ENCODE assay signal across 8 cellular contexts in the genomic region with DNA sequence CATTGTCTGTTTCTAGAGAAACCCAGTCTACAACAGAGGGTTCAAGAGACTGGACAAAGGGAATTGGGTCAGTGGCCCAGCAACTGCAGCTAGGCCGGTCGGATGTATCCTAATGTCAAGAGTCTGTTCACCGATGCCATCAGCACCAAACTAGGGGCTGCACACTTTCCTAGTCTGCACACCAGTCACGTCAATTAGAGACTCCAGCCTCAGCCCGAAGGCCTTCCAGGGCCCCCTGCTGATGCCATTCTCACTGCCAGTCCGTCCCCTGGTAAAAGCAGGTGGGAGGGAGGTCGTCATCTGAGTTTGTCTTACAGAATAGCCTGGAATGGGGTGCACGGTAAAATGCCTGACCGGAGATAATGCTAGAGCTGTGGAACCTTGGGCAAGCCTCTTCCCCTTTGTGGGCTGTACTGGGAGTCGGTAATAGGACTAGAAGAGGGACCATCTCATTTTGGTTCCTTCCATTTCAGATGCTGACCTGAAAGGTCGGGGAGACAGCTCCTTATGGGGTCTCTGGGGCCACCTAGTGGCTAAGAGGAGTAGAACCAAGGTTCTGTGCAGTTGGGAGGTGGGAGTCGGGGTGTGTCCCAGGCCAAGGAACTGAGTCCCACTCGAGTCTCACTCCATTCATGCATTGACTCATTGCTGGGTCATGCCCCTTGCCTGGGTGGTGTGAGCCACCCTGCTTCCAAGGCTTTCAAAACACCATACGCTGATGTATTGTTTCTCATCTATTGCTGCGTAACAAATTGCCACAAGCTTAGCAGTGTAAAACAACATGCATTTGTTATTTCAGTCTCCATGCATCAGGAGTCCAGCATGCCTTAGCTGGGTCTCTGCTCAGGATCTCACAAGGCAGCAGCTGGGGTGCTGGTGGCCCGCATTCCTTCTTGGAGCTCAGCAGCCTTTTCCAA. TPM values are rescaled to one million over a fixed set of nuclear protein-coding genes. Genes with fewer than 3 reads are reported as not detected.
DNase-seq lines count a peak whose midpoint lies in the region; ATAC-seq and TF ChIP-seq lines count a peak whose summit lies in the region.

No MANE protein-coding gene starts in this region.

- no peaks in the 10 kb centered on the region for H3K36me3 ChIP-seq in adrenal gland (replicated peaks in 1 of 2)

- 43 to 51% (median 45%) methylated on average over 11 to 16 of the region's 16 CpGs for WGBS in adrenal gland, 4 donors

- no peak overlapping the region for H3K27ac ChIP-seq in AG04450 (ENCODE audit: low read depth, low read length)
- H3K27ac ChIP-seq in adrenal gland: peak overlapping the region in 2 of 5 donors; percentile 7 to 67

- H3K4me3 ChIP-seq in AG04450 (ENCODE audit: low read depth, low read length) (no peak overlapping the region), adrenal gland (no peak overlapping the region), retinal pigment epithelial cell (ENCODE audit: low read length) (no peak overlapping the region)

- peak; percentile 40 for ATAC-seq in GM18499 (IDR thresholded peaks at IDR 0.05; ENCODE audit: insufficient read depth, unreplicated experiment)
- peak; percentile 48 for ATAC-seq in SK-N-SH treated with all-trans-retinoic acid at 6 μM for 48 hours
- peak; percentile 8 for ATAC-seq in left ventricle myocardium superior
- ATAC-seq in HG02870 (IDR thresholded peaks at IDR 0.05; ENCODE audit: unreplicated experiment): no peak

- POLR2A ChIA-PET in AG04450 (lab: Yijun Ruan, JAX): interaction anchor here (1.0 to 1.6 kb wide), 3 partner anchors 21 to 34 kb away, joined by 3 to 4 read pairs (median 4); a partner anchor contains a TSS

- intact Hi-C loops in adrenal gland (cut with DNase I): loop anchor here (5.0 to 10.0 kb wide), 3 partner anchors 46 to 126 kb away; no protein-coding TSS in a partner anchor
- intact Hi-C loops in left ventricle myocardium superior (cut with micrococcal nuclease): no loop called here

- DNase-seq in AG04450 (ENCODE audit: low read depth, low spot score): no peak
- peak; percentile 24 for DNase-seq in NCI-H1092 (lab: John Stamatoyannopoulos, UW)
- peak; percentile 51 to 82 (median 67) for DNase-seq in adrenal gland
- DNase-seq in left ventricle myocardium superior: peak; percentile 33
- no peak for DNase-seq in retinal pigment epithelial cell (ENCODE audit: low read depth)

- TF ChIP-seq CTCF in AG04450 (IDR thresholded peaks at IDR 0.05; ENCODE audit: low read depth, low read length): peak; percentile 92
- peak; percentile 63 to 86 (median 82) for TF ChIP-seq CTCF in adrenal gland (IDR thresholded peaks at IDR 0.05)
- peak; percentile 94 for TF ChIP-seq CTCF in retinal pigment epithelial cell (conservative IDR thresholded peaks at IDR 0.05; ENCODE audit: low read depth, low read length)

- CTCF ChIA-PET in AG04450 (lab: Charles Lee): interaction anchor here (0.5 to 3.4 kb wide), 31 partner anchors 10 to 201 kb away, joined by 3 to 44 read pairs (median 4); a partner anchor contains a TSS

- H3K27me3 ChIP-seq in AG04450 (ENCODE audit: control insufficient read depth, insufficient read depth, low read length) (no peaks in the 10 kb centered on the region), adrenal gland (no peaks in the 10 kb centered on the region)

- TF ChIP-seq POLR2A in adrenal gland (IDR thresholded peaks at IDR 0.05): no peak

- H3K9me3 ChIP-seq in AG04450 (ENCODE audit: control insufficient read depth, insufficient read depth, low read length) (no peaks in the 10 kb centered on the region), adrenal gland (replicated peaks in 1 of 3) (no peaks in the 10 kb centered on the region)

- H3K4me1 ChIP-seq in adrenal gland (replicated peaks in 1 of 2): peaks cover 20 to 31% of the 10 kb centered on the region in 2 donors

TF ChIP-seq in SK-N-SH treated with all-trans-retinoic acid at 6 μM for 48 hours, 23 proteins besides CTCF, POLR2A, EP300 and RAD21:
- TF ChIP-seq PPARA (CRISPR knock-in tag; IDR thresholded peaks at IDR 0.05; ENCODE audit: borderline replicate concordance): no peak

RNA-seq across cellular contexts. Expression of a gene that starts 5.1 kb away (rescaled TPM):
- 3.8 and 4.6 TPM in 2 replicates for polyA plus RNA-seq in AG04450 (2011; rRNA removed)
- 4.6 TPM in 2 replicates for polyA minus RNA-seq in AG04450 (2011; rRNA and poly(A)+ RNA removed)
- 10 to 100 TPM in 6 of 8 donors, 1 to 10 TPM in 2; 8.8 to 38.8 (median 13.9) TPM for total RNA-seq in adrenal gland
- 10 to 100 TPM in 1 of 3 donors, 1 to 10 TPM in 2; 2.0 to 12.8 (median 5.4) TPM for polyA plus RNA-seq in adrenal gland
- total RNA-seq in left ventricle myocardium superior: 18.3 TPM

RNA-seq across cellular contexts. Expression of a gene that starts 16.4 kb away (rescaled TPM):
- 35.6 and 43.3 TPM in 2 replicates for polyA plus RNA-seq in AG04450 (2011; rRNA removed)
- 27.3 and 34.1 TPM in 2 replicates for polyA minus RNA-seq in AG04450 (2011; rRNA and poly(A)+ RNA removed)
- 100 to 1,000 TPM in 2 of 8 donors, 10 to 100 TPM in 6; 45.5 to 146 (median 82.1) TPM for total RNA-seq in adrenal gland
- polyA plus RNA-seq in adrenal gland: 100 to 1,000 TPM in 2 of 3 donors, 10 to 100 TPM in 1; 70.0 to 263 (median 249) TPM
- 17.4 TPM for total RNA-seq in left ventricle myocardium superior

RNA-seq across cellular contexts. Expression of a gene that starts 33.1 kb away (rescaled TPM):
- 14.0 and 15.4 TPM in 2 replicates for polyA plus RNA-seq in AG04450 (2011; rRNA removed)
- 13.2 and 14.7 TPM in 2 replicates for polyA minus RNA-seq in AG04450 (2011; rRNA and poly(A)+ RNA removed)
- 10 to 100 TPM; 14.5 to 21.8 (median 17.3) TPM for total RNA-seq in adrenal gland
- 10 to 100 TPM; 11.1 to 11.5 (median 11.5) TPM for polyA plus RNA-seq in adrenal gland
- total RNA-seq in left ventricle myocardium superior: 11.0 TPM

RNA-seq across cellular contexts. Expression of a gene that starts 39.9 kb away (rescaled TPM):
- 12.9 and 13.7 TPM in 2 replicates for polyA plus RNA-seq in AG04450 (2011; rRNA removed)
- polyA minus RNA-seq in AG04450 (2011; rRNA and poly(A)+ RNA removed): 8.0 and 8.9 TPM in 2 replicates
- 10 to 100 TPM in 1 of 8 donors, 1 to 10 TPM in 7; 2.7 to 20.2 (median 6.3) TPM for total RNA-seq in adrenal gland
- polyA plus RNA-seq in adrenal gland: 10 to 100 TPM in 1 of 3 donors, 1 to 10 TPM in 2; 5.3 to 13.7 (median 7.6) TPM
- 6.9 TPM for total RNA-seq in left ventricle myocardium superior

RNA-seq across cellular contexts. Expression of a gene that starts 50.1 kb away (rescaled TPM):
- polyA plus RNA-seq in AG04450 (2011; rRNA removed) (32.6 and 45.5 TPM in 2 replicates), adrenal gland (10 to 100 TPM in 1 of 3 donors, 1 to 10 TPM in 2; 4.3 to 10.8 (median 5.3) TPM)
- 26.6 and 31.1 TPM in 2 replicates for polyA minus RNA-seq in AG04450 (2011; rRNA and poly(A)+ RNA removed)
- total RNA-seq in adrenal gland (10 to 100 TPM in 4 of 8 donors, 1 to 10 TPM in 4; 6.4 to 39.7 (median 11.0) TPM), left ventricle myocardium superior (0.40 TPM)

Comparison
In these comparisons a context has a peak if more than half of its experiments do, and no peak if none do; other contexts are left out.
1. DNase-seq: peak in NCI-H1092 (single experiment), adrenal gland (7 of 7) and left ventricle myocardium superior (single experiment); none in AG04450 (single experiment) and retinal pigment epithelial cell (single experiment).
2. Peak in every context shown above with its lines, with median percentiles within 50 percentile points of each other: CTCF ChIP-seq.